8 cellular contexts compared by ENCODE assay signal in genomic region chrX:72131317-72132294, GRCh38. TPM values are rescaled to one million over a fixed set of nuclear protein-coding genes. Genes with fewer than 3 reads are reported as not detected.
DNase-seq lines count a peak whose midpoint lies in the region; ATAC-seq and TF ChIP-seq lines count a peak whose summit lies in the region.

Gene RTL5, minus strand, starts transcription at chrX:72131915.

- DNase-seq in AG04450 (ENCODE audit: low read depth, low spot score), result peak; percentile 63
- DNase-seq in GM19238 (ENCODE audit: insufficient read length, low spot score), result peak; percentile 35
- peak; percentile 53 for DNase-seq in HS-5 (ENCODE audit: low read depth)
- DNase-seq in activated effector memory CD4-positive, alpha-beta T cell treated with Interleukin-2 at 50 U/mL for 16 hours, result peak; percentile 46
- peak; percentile 83 for DNase-seq in fibroblast of peridontal ligament (ENCODE audit: extremely low read depth)
- DNase-seq in naive thymus-derived CD8-positive, alpha-beta T cell, result peak; percentile 11 to 67 (median 32)
- peak in 4 of 6 experiments; percentile 16 to 33 (median 25) for DNase-seq in stimulated activated naive CD4-positive, alpha-beta T cell (lab: John Stamatoyannopoulos, UW)

- no peaks in the 10 kb centered on the region for H3K36me3 ChIP-seq in OCI-LY1 (ENCODE audit: insufficient read depth, low read length)

- H3K27ac ChIP-seq in AG04450 (ENCODE audit: low read depth, low read length), result no peak within 1 kb of the TSS
- H3K27ac ChIP-seq in OCI-LY1 (ENCODE audit: low read depth, low read length, poor library complexity, severe bottlenecking), result no peak within 1 kb of the TSS

- H3F3A ChIP-seq in OCI-LY1 (ENCODE audit: insufficient read depth, low read length), result no peaks in the 10 kb centered on the region

- H3K79me2 ChIP-seq in OCI-LY1 (ENCODE audit: insufficient read depth, low read length), result no peaks in the 10 kb centered on the region

- peaks cover 1 to 57% (median 27%) of the 10 kb centered on the region in 5 donors for H3K27me3 Mint-ChIP-seq in naive thymus-derived CD8-positive, alpha-beta T cell

- TF ChIP-seq CTCF in AG04450 (IDR thresholded peaks at IDR 0.05; ENCODE audit: low read depth, low read length) (no peak), OCI-LY1 (IDR thresholded peaks at IDR 0.05; ENCODE audit: low read length) (no peak)

- peak within 1 kb of the TSS in 2 of 10 donors; percentile 44 to 69 for H3K27ac Mint-ChIP-seq in naive thymus-derived CD8-positive, alpha-beta T cell

- no peaks in the 10 kb centered on the region for H3K9me3 Mint-ChIP-seq in naive thymus-derived CD8-positive, alpha-beta T cell

- CTCF ChIA-PET in AG04450 (lab: Charles Lee), result interaction anchor here (0.7 to 1.7 kb wide), 3 partner anchors 89 to 133 kb away, joined by 3 to 5 read pairs (median 3); no protein-coding TSS in a partner anchor

- H3K9me3 ChIP-seq in AG04450 (ENCODE audit: control insufficient read depth, insufficient read depth, low read length), result no peaks in the 10 kb centered on the region
- H3K9me3 ChIP-seq in OCI-LY1 (ENCODE audit: low read length), result no peaks in the 10 kb centered on the region

- no peak within 1 kb of the TSS for H2AFZ ChIP-seq in OCI-LY1 (ENCODE audit: low read length)

- no peaks in the 10 kb centered on the region for H3K9me2 ChIP-seq in OCI-LY1 (ENCODE audit: low read depth, low read length)

- H3K4me3 ChIP-seq in AG04450 (ENCODE audit: low read depth, low read length), result peak within 1 kb of the TSS; percentile 56
- peak within 1 kb of the TSS; percentile 31 for H3K4me3 ChIP-seq in OCI-LY1 (ENCODE audit: low read depth, low read length, poor library complexity, severe bottlenecking)

- peaks cover 0 to 16% (median 5%) of the 10 kb centered on the region in 4 donors for H3K4me1 Mint-ChIP-seq in naive thymus-derived CD8-positive, alpha-beta T cell

- H3K4me3 Mint-ChIP-seq in naive thymus-derived CD8-positive, alpha-beta T cell, result peak within 1 kb of the TSS; percentile 65 to 86 (median 72)

- H3K36me3 Mint-ChIP-seq in naive thymus-derived CD8-positive, alpha-beta T cell, result no peaks in the 10 kb centered on the region

- no peaks in the 10 kb centered on the region for H3K4me1 ChIP-seq in OCI-LY1 (ENCODE audit: insufficient read depth, low read length, severe bottlenecking)

- no peaks in the 10 kb centered on the region for H4K20me1 ChIP-seq in OCI-LY1 (ENCODE audit: insufficient read depth, low read length)

- POLR2A ChIA-PET in AG04450 (lab: Yijun Ruan, JAX), result interaction anchor here (0.6 to 1.5 kb wide), 4 partner anchors 50 to 778 kb away, joined by 3 to 11 read pairs (median 5); partner anchors contain the start of gene PIN4
- POLR2A ChIA-PET in naive thymus-derived CD8-positive, alpha-beta T cell (lab: Charles Lee), result no interaction called here

- H3K9ac ChIP-seq in OCI-LY1 (ENCODE audit: low read length), result no peak within 1 kb of the TSS

- H3K27me3 ChIP-seq in AG04450 (ENCODE audit: control insufficient read depth, insufficient read depth, low read length) (no peaks in the 10 kb centered on the region), OCI-LY1 (ENCODE audit: insufficient read depth, low read length) (no peaks in the 10 kb centered on the region)

- H3K4me2 ChIP-seq in OCI-LY1 (ENCODE audit: low read length), result peak within 1 kb of the TSS; percentile 52

- ATAC-seq in naive thymus-derived CD8-positive, alpha-beta T cell, result peak; percentile 72 to 84

RNA-seq across cellular contexts. Expression of gene RTL5, which starts in this region (rescaled TPM):
- 1.7 and 2.9 TPM in 2 replicates for polyA plus RNA-seq in AG04450 (2011; rRNA removed)
- polyA minus RNA-seq in AG04450 (2011; rRNA and poly(A)+ RNA removed), result 5.0 and 5.1 TPM in 2 replicates
- total RNA-seq in naive thymus-derived CD8-positive, alpha-beta T cell, result under 1 TPM; 0.30 to 0.36 TPM
- polyA plus RNA-seq in naive thymus-derived CD8-positive, alpha-beta T cell, result not detected

Comparison
In these comparisons a context has a peak if more than half of its experiments do, and no peak if none do; other contexts are left out.
1. Peak in DNase-seq and ATAC-seq in naive thymus-derived CD8-positive, alpha-beta T cell; RNA of the gene not detected or under 1 TPM.
2. DNase-seq: peak in every context shown above with its lines; median percentile 83 in fibroblast of peridontal ligament; 63 in AG04450; 53 in HS-5; 46 in activated effector memory CD4-positive, alpha-beta T cell treated with Interleukin-2 at 50 U/mL for 16 hours; 35 in GM19238; 32 in naive thymus-derived CD8-positive, alpha-beta T cell; 25 in stimulated activated naive CD4-positive, alpha-beta T cell.